Comparison of ENCODE assay signal across 8 cellular contexts in genomic region chr12:42325776-42326465, GRCh38. TPM values are rescaled to one million over a fixed set of nuclear protein-coding genes. Genes with fewer than 3 reads are reported as not detected.
DNase-seq lines count a peak whose midpoint lies in the region; ATAC-seq and TF ChIP-seq lines count a peak whose summit lies in the region.

TSS of gene PPHLN1 (plus strand) at chr12:42326167. CDS start at chr12:42335903, 9,736 bp downstream.
TSS of gene ZCRB1 (minus strand) at chr12:42326094. CDS start at chr12:42324102, 1,992 bp downstream.

- peak; percentile 84 for TF ChIP-seq POLR2A in Raji (IDR thresholded peaks at IDR 0.05; ENCODE audit: insufficient read depth, low read depth, low read length)

- DNase-seq in Daoy (ENCODE audit: low read depth) = peak; percentile 85
- peak; percentile 68 for DNase-seq in activated T-helper 9 cell treated with anti-CD3 and anti-CD28 coated beads, Interleukin-2, amount 50 U/mL, for 16 hours (ENCODE audit: low read depth)
- DNase-seq in fibroblast of the conjunctiva (ENCODE audit: low read depth) = peak; percentile 42
- peak; percentile 82 for DNase-seq in nephron progenitor cell
- DNase-seq in stimulated activated naive CD8-positive, alpha-beta T cell treated with anti-CD3 and anti-CD28 coated beads, Interleukin-15, amount 100 ng/mL, for 72 hours = peak; percentile 76 to 78

- peak within 1 kb of the TSS; percentile 76 for H3K27ac ChIP-seq in KOPT-K1 (ENCODE audit: low read depth, low read length, poor library complexity, severe bottlenecking)

- peak; percentile 90 for ATAC-seq in GM21825 (IDR thresholded peaks at IDR 0.05; ENCODE audit: unreplicated experiment)
- ATAC-seq in stimulated activated naive CD8-positive, alpha-beta T cell treated with anti-CD3 and anti-CD28 coated beads, Interleukin-15, amount 100 ng/mL, for 72 hours = peak; percentile 96

- H3K27ac Mint-ChIP-seq in nephron progenitor cell = peak within 1 kb of the TSS; percentile 99
- H3K27ac Mint-ChIP-seq in stimulated activated naive CD8-positive, alpha-beta T cell treated with anti-CD3 and anti-CD28 coated beads, Interleukin-15, amount 100 ng/mL, for 72 hours = peak within 1 kb of the TSS; percentile 99

- no peaks in the 10 kb centered on the region for H3K9me3 Mint-ChIP-seq in nephron progenitor cell
- no peaks in the 10 kb centered on the region for H3K9me3 Mint-ChIP-seq in stimulated activated naive CD8-positive, alpha-beta T cell treated with anti-CD3 and anti-CD28 coated beads, Interleukin-15, amount 100 ng/mL, for 72 hours

- no peaks in the 10 kb centered on the region for H3K27me3 Mint-ChIP-seq in nephron progenitor cell (ENCODE audit: low read depth, poor library complexity)
- H3K27me3 Mint-ChIP-seq in stimulated activated naive CD8-positive, alpha-beta T cell treated with anti-CD3 and anti-CD28 coated beads, Interleukin-15, amount 100 ng/mL, for 72 hours = no peaks in the 10 kb centered on the region

- peaks cover 35% of the 10 kb centered on the region for H3K36me3 ChIP-seq in KOPT-K1 (ENCODE audit: insufficient read depth, low read length)

- TF ChIP-seq CTCF in nephron progenitor cell (IDR thresholded peaks at IDR 0.05) = no peak

- H3K4me3 Mint-ChIP-seq in nephron progenitor cell = peak within 1 kb of the TSS; percentile 97
- H3K4me3 Mint-ChIP-seq in stimulated activated naive CD8-positive, alpha-beta T cell treated with anti-CD3 and anti-CD28 coated beads, Interleukin-15, amount 100 ng/mL, for 72 hours = peak within 1 kb of the TSS; percentile 99

- H3K9me3 ChIP-seq in KOPT-K1 (ENCODE audit: insufficient read depth, low read length, poor library complexity, severe bottlenecking) = no peaks in the 10 kb centered on the region

- H3K36me3 Mint-ChIP-seq in nephron progenitor cell (ENCODE audit: low read depth) = peaks cover 17% of the 10 kb centered on the region

- H3K4me1 Mint-ChIP-seq in nephron progenitor cell = peaks cover 31% of the 10 kb centered on the region
- peaks cover 33% of the 10 kb centered on the region for H3K4me1 Mint-ChIP-seq in stimulated activated naive CD8-positive, alpha-beta T cell treated with anti-CD3 and anti-CD28 coated beads, Interleukin-15, amount 100 ng/mL, for 72 hours

RNA-seq across cellular contexts. Expression of gene PPHLN1, which starts in this region (rescaled TPM):
- total RNA-seq in Daoy (2014; rRNA removed; shearing (Covaris generic)) = 84.1 and 91.9 TPM in 2 replicates

RNA-seq across cellular contexts. Expression of gene ZCRB1, which starts in this region (rescaled TPM):
- total RNA-seq in Daoy (2014; rRNA removed; shearing (Covaris generic)) = 52.9 and 64.9 TPM in 2 replicates

Comparison
In these comparisons a context has a peak if more than half of its experiments do, and no peak if none do; other contexts are left out.
1. Peak in every context shown above with its lines: DNase-seq, ATAC-seq and H3K27ac ChIP-seq.